8 cellular contexts compared by ENCODE assay signal in genomic region chr15:49169880-49170597, GRCh38. TPM values are rescaled to one million over a fixed set of nuclear protein-coding genes. Genes with fewer than 3 reads are reported as not detected.
DNase-seq lines count a peak whose midpoint lies in the region; ATAC-seq and TF ChIP-seq lines count a peak whose summit lies in the region.

Gene GALK2 (plus strand): TSS chr15:49170247. CDS start chr15:49170323, 76 bp downstream.

- WGBS in right cardiac atrium: 5% methylated on average over 30 of the region's 30 CpGs

- ATAC-seq in HG02870 (IDR thresholded peaks at IDR 0.05; ENCODE audit: unreplicated experiment) (peak; percentile 98), right cardiac atrium (peak; percentile 99 to 100)

- H3K9me3 ChIP-seq in right cardiac atrium (ENCODE audit: control insufficient read depth, low read length): no peaks in the 10 kb centered on the region
- H3K9me3 ChIP-seq in vagina: no peaks in the 10 kb centered on the region

- in situ Hi-C loops in GM13977 (cut with MboI; ENCODE audit: low pct_unique_long_range_greater_than_20kb, low sequenced_read_pairs, unreplicated experiment): no loop called here

- H3K27me3 ChIP-seq in right cardiac atrium (ENCODE audit: control insufficient read depth, insufficient read depth) (no peaks in the 10 kb centered on the region), vagina (no peaks in the 10 kb centered on the region)

- peak in 1 of 2 donors; percentile 18 for TF ChIP-seq POLR2A in vagina (IDR thresholded peaks at IDR 0.05)

- H3K4me1 ChIP-seq in right cardiac atrium (ENCODE audit: control insufficient read depth, insufficient read depth, low read length): no peaks in the 10 kb centered on the region
- peaks cover 4% of the 10 kb centered on the region for H3K4me1 ChIP-seq in vagina

- H3K4me3 ChIP-seq in right cardiac atrium (ENCODE audit: low read length): peak within 1 kb of the TSS; percentile 94
- peak within 1 kb of the TSS; percentile 65 to 77 for H3K4me3 ChIP-seq in vagina

- DNase-seq in GM13977 (ENCODE audit: low spot score) (peak; percentile 73), NCI-H1694 (lab: John Stamatoyannopoulos, UW) (peak; percentile 63), T-helper 2 cell (peak; percentile 58 to 94 (median 82)), anterior cingulate cortex (lab: John Stamatoyannopoulos, UW) (peak in 56 of 58 donors; percentile 14 to 88 (median 73)), right cardiac atrium (peak; percentile 85 to 91 (median 88)), putamen (ENCODE audit: low spot score) (peak; percentile 83), vagina (ENCODE audit: extremely low spot score in 2 of 2) (peak in 1 of 2 donors; percentile 93)

- H3K36me3 ChIP-seq in vagina: no peaks in the 10 kb centered on the region

- intact Hi-C loops in right cardiac atrium (cut with DNase I): no loop called here
- intact Hi-C loops in vagina (cut with DNase I): no loop called here

- H3K27ac ChIP-seq in right cardiac atrium (ENCODE audit: low read length) (peak within 1 kb of the TSS; percentile 96), vagina (peak within 1 kb of the TSS; percentile 89)

- no peak for TF ChIP-seq CTCF in GM13977 (IDR thresholded peaks at IDR 0.05; ENCODE audit: extremely low read depth, insufficient read depth, missing control alignments)
- TF ChIP-seq CTCF in vagina (IDR thresholded peaks at IDR 0.05): no peak

RNA-seq across cellular contexts. Expression of gene GALK2, which starts in this region (rescaled TPM):
- 10 to 100 TPM; 26.9 to 37.7 (median 30.2) TPM for total RNA-seq in right cardiac atrium
- 19.2 TPM for polyA plus RNA-seq in right cardiac atrium
- total RNA-seq in vagina: 47.6 TPM
